Comparison of ENCODE assay signal across 3 cellular contexts in the genomic region with DNA sequence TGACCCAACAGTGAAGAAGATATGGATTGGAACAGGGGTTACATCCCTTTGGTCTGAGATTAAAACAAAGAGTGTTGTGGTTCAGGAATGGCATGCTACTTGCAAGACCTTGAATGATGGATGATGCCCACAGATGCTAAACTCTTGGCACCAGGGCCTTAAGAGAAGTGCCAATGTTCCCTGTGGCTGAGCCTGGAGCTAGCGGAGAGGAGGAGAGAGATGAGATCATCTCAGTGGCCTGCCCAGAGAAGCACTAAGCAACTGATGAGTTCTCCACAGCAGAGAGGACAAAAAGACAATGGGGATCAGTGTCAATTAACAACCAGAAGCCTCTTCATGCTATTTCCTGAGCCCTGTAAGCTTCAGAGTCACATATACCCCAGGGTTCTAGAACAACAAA.
TF ChIP-seq lines count a peak whose summit lies in the region.

No MANE protein-coding gene starts in this region.

TF ChIP-seq in HCT116, 20 proteins besides CTCF, POLR2A, EP300 and RAD21:
- TF ChIP-seq CBX3 (IDR thresholded peaks at IDR 0.05; ENCODE audit: low read depth) (no peak), ZFX (IDR thresholded peaks at IDR 0.05) (no peak), EZH2 (IDR thresholded peaks at IDR 0.05) (no peak), FOSL1 (IDR thresholded peaks at IDR 0.05; ENCODE audit: low read depth) (no peak), EGR1 (IDR thresholded peaks at IDR 0.05; ENCODE audit: low read depth) (no peak)

TF ChIP-seq in WTC11, 78 proteins besides CTCF, POLR2A, EP300 and RAD21:
- TF ChIP-seq E2F1 (CRISPR knock-in tag; IDR thresholded peaks at IDR 0.05) (no peak), TEAD4 (CRISPR knock-in tag; IDR thresholded peaks at IDR 0.05) (no peak)
TF ChIP-seq in WTC11: peak in this region for 0.

TF ChIP-seq in GM12891, 5 proteins besides CTCF, POLR2A, EP300 and RAD21:
- TF ChIP-seq SPI1 (IDR thresholded peaks at IDR 0.05; ENCODE audit: low read depth, low read length) (no peak), TAF1 (IDR thresholded peaks at IDR 0.05; ENCODE audit: low read depth, low read length) (no peak), POU2F2 (IDR thresholded peaks at IDR 0.05; ENCODE audit: low read depth, low read length) (no peak), POLR2AphosphoS5 (IDR thresholded peaks at IDR 0.05; ENCODE audit: low read depth, low read length) (no peak), PAX5 (IDR thresholded peaks at IDR 0.05; ENCODE audit: insufficient read depth, low read length, severe bottlenecking) (no peak)
